10 cellular contexts compared by ENCODE assay signal in genomic region chr15:82663186-82663600, GRCh38. TPM values are rescaled to one million over a fixed set of nuclear protein-coding genes. Genes with fewer than 3 reads are reported as not detected.
DNase-seq lines count a peak whose midpoint lies in the region; ATAC-seq, FAIRE-seq and TF ChIP-seq lines count a peak whose summit lies in the region.
"Had no signal": no experiment of that assay in that cellular context is flagged by ENCODE, and none has a peak within 500 bp of the region (broad histone marks: within the 10 kb centered on the region; RNA-seq: fewer than 3 reads in every experiment).

No MANE protein-coding gene starts in this region.

- H3K4me3 ChIP-seq in SK-N-SH (ENCODE audit: low read depth in 2 of 2, low read length in 1 of 2) = no peak overlapping the region
- H3K4me3 ChIP-seq: thoracic aorta had no signal

- no peak overlapping the region for H3K9ac ChIP-seq in SK-N-SH

- peaks cover 35% of the 10 kb centered on the region for H3K27me3 Mint-ChIP-seq in neural crest cell (ENCODE audit: low read depth)

- H3K27ac ChIP-seq in SK-N-SH (ENCODE audit: low read depth in 2 of 2, low read length in 1 of 2) = no peak overlapping the region
- H3K27ac ChIP-seq: 22Rv1, thoracic aorta had no signal

- no peaks in the 10 kb centered on the region for H4K20me1 ChIP-seq in SK-N-SH (ENCODE audit: insufficient read depth)

- POLR2A ChIA-PET in SK-N-SH (lab: Yijun Ruan, JAX) = no interaction called here

- no peaks in the 10 kb centered on the region for H3K4me1 ChIP-seq in SK-N-SH (ENCODE audit: control insufficient read depth in 1 of 2, insufficient read depth in 2 of 2, low read depth in 1 of 2, low read length in 1 of 2)

- H3K36me3 Mint-ChIP-seq in neural crest cell (ENCODE audit: low read depth) = no peaks in the 10 kb centered on the region

- no peaks in the 10 kb centered on the region for H3K36me3 ChIP-seq in SK-N-SH (replicated peaks in 1 of 2; ENCODE audit: control insufficient read depth in 1 of 2, insufficient read depth in 2 of 2, low read length in 1 of 2)
- H3K36me3 ChIP-seq: thoracic aorta had no signal

- no peaks in the 10 kb centered on the region for H3K9me3 Mint-ChIP-seq in neural crest cell

- no peaks in the 10 kb centered on the region for H3F3A ChIP-seq in SK-N-SH (replicated peaks; ENCODE audit: insufficient read depth)

- no peak overlapping the region for H3K27ac Mint-ChIP-seq in neural crest cell (ENCODE audit: unreplicated experiment)

- H2AFZ ChIP-seq in SK-N-SH (ENCODE audit: low read depth) = no peak overlapping the region

- ATAC-seq in GM19463 (IDR thresholded peaks at IDR 0.05; ENCODE audit: unreplicated experiment) (no peak), HG02588 (IDR thresholded peaks at IDR 0.05; ENCODE audit: unreplicated experiment) (no peak)

- H3K9me3 ChIP-seq in SK-N-SH = no peaks in the 10 kb centered on the region
- H3K9me3 ChIP-seq: thoracic aorta had no signal

- no peaks in the 10 kb centered on the region for H3K9me2 ChIP-seq in SK-N-SH

- no peaks in the 10 kb centered on the region for H3K4me1 Mint-ChIP-seq in neural crest cell

- H3K27me3 ChIP-seq in SK-N-SH (ENCODE audit: insufficient read depth) = no peaks in the 10 kb centered on the region

- no peak overlapping the region for H3K4me3 Mint-ChIP-seq in neural crest cell

- no peak for TF ChIP-seq RAD21 in SK-N-SH (IDR thresholded peaks at IDR 0.05; ENCODE audit: low read length)

- TF ChIP-seq CTCF in SK-N-SH (IDR thresholded peaks at IDR 0.05) = no peak
- TF ChIP-seq CTCF in neural crest cell (conservative IDR thresholded peaks at IDR 0.05) = no peak

- CTCF ChIA-PET in SK-N-SH (lab: Yijun Ruan, JAX) = no interaction called here

- 51% methylated on average over 4 of the region's 4 CpGs for WGBS in SK-N-SH (ENCODE audit: low lambda C conversion rate)

- H3K4me2 ChIP-seq in SK-N-SH = no peak overlapping the region

- TF ChIP-seq EP300 in SK-N-SH (IDR thresholded peaks at IDR 0.05; ENCODE audit: borderline replicate concordance in 1 of 2, low read depth in 1 of 2, low read length in 1 of 2) = no peak

- H3K79me2 ChIP-seq in SK-N-SH (ENCODE audit: insufficient read depth) = no peaks in the 10 kb centered on the region

- no peak for FAIRE-seq in frontal cortex (lab: Jason Lieb, UNC)

- DNase-seq in DMS 273 (lab: John Stamatoyannopoulos, UW; ENCODE audit: unreplicated experiment) (peak; percentile 48), DMS 273 treated with DMSO at 0.1 percent for 48 hours (lab: John Stamatoyannopoulos, UW) (no peak), SK-N-SH (no peak), neural crest cell (ENCODE audit: low read depth, low spot score) (peak; percentile 78), frontal cortex (ENCODE audit: low spot score in 2 of 2) (no peak)
- DNase-seq in central memory CD4-positive, alpha-beta T cell = peak; percentile 13

TF ChIP-seq in SK-N-SH, 30 proteins besides CTCF, POLR2A, EP300 and RAD21:
- TF ChIP-seq MAX (IDR thresholded peaks at IDR 0.05; ENCODE audit: low read depth) (peak; percentile 74; the same call in 1 of the 2 replicates), TAF1 (IDR thresholded peaks at IDR 0.05; ENCODE audit: borderline replicate concordance, low read depth, low read length) (no peak), REST (IDR thresholded peaks at IDR 0.05; ENCODE audit: low read depth, low read length) (peak; percentile 97)

RNA-seq across cellular contexts. Expression of gene CPEB1, which starts 16.0 kb away (rescaled TPM):
- 2.6 and 3.1 TPM in 2 replicates for polyA plus RNA-seq in SK-N-SH (2012; rRNA removed)
- polyA plus RNA-seq in SK-N-SH (2012; cell fraction: cytosol; rRNA removed) = 1.1 and 1.5 TPM in 2 replicates
- polyA plus RNA-seq in SK-N-SH (2012; cell fraction: nucleus; rRNA removed) = 9.0 and 10.5 TPM in 2 replicates
- total RNA-seq in neural crest cell (0.72 and 0.84 TPM in 2 replicates), frontal cortex (2.0 TPM)

RNA-seq across cellular contexts. Expression of gene AP3B2, which starts 46.5 kb away (rescaled TPM):
- polyA plus RNA-seq in SK-N-SH (2012; rRNA removed) = 0.77 and 1.8 TPM in 2 replicates
- polyA plus RNA-seq in SK-N-SH (2012; cell fraction: cytosol; rRNA removed) = 1.7 and 2.0 TPM in 2 replicates
- polyA plus RNA-seq in SK-N-SH (2012; cell fraction: nucleus; rRNA removed) = 8.2 and 12.4 TPM in 2 replicates
- total RNA-seq in neural crest cell = 17.4 and 20.0 TPM in 2 replicates
- total RNA-seq in frontal cortex = 55.8 TPM

Comparison
In these comparisons a context has a peak if more than half of its experiments do, and no peak if none do; other contexts are left out.
1. DNase-seq: peak in DMS 273 (single experiment), central memory CD4-positive, alpha-beta T cell (single experiment) and neural crest cell (single experiment); none in DMS 273 treated with DMSO at 0.1 percent for 48 hours (single experiment), SK-N-SH (single experiment) and frontal cortex (0 of 2).